In the genomic region with DNA sequence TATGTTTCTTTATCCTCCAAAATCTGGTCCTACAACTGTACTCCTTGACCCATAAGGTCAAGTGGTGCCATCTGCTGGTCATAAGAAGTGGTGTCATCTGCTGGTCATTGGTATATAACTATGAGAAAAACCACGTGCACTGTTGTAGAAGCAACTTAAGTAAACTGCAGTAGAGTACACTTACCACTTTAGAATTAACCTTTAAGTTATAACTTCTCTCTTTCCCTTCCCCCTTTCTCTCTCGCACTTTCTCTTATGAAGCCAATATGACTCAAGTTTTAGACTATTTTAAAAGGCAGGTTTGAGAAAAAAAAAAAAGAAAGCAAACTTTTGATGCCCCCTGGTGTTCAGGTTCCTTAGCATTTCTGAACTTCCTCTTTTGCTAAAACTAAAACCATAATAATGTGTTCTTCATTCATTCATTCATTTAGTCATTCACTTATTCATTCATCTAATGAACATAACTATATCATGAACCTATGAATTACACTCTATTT, we compare ENCODE assay signal across 8 cellular contexts. TPM values are rescaled to one million over a fixed set of nuclear protein-coding genes. Genes with fewer than 3 reads are reported as not detected.
A peak's percentile ranks its signal among the peaks of the same experiment; 100 is the strongest.
DNase-seq lines count a peak whose midpoint lies in the region; ATAC-seq, FAIRE-seq and TF ChIP-seq lines count a peak whose summit lies in the region.

No MANE protein-coding gene starts in this region.

- peak; percentile 43 for TF ChIP-seq CTCF in bronchial epithelial cell (IDR thresholded peaks at IDR 0.05; ENCODE audit: insufficient read depth, low read length, severe bottlenecking)

- H3K27me3 ChIP-seq in bronchial epithelial cell (ENCODE audit: control insufficient read depth, insufficient read depth, low read length) = no peaks in the 10 kb centered on the region

- ATAC-seq in HG02623 (IDR thresholded peaks at IDR 0.05; ENCODE audit: unreplicated experiment) (peak; percentile 99), SK-N-SH treated with all-trans-retinoic acid at 6 μM for 48 hours (peak; percentile 99)

- peak in 2 of 3 donors; percentile 17 to 46 for DNase-seq in stimulated activated CD4-positive, alpha-beta T cell treated with anti-CD3 and anti-CD28 coated beads, Interleukin-12 subunit alpha, Interleukin-12 subunit beta, amount 100 ng/mL, for 48 hours (ENCODE audit: low read depth in 2 of 3, low spot score in 1 of 3)
- no peak for DNase-seq in stimulated activated CD4-positive, alpha-beta T cell treated with anti-CD3 and anti-CD28 coated beads, Interleukin-12 subunit alpha, Interleukin-12 subunit beta, amount 100 ng/mL, for 4 hours
- DNase-seq in NAMALWA (ENCODE audit: low spot score) = peak; percentile 94
- peak; percentile 92 for DNase-seq in bronchial epithelial cell (ENCODE audit: low read depth)
- DNase-seq in islet precursor cell = peak; percentile 72
- DNase-seq in stimulated activated CD4-positive, alpha-beta T cell treated with anti-CD3 and anti-CD28 coated beads, TNF-alpha, amount 100 ng/mL, for 24 hours (ENCODE audit: low read depth in 3 of 3) = peak in 2 of 3 experiments; percentile 29 to 42

- no peak for FAIRE-seq in bronchial epithelial cell (lab: Jason Lieb, UNC)

- H3K36me3 ChIP-seq in bronchial epithelial cell (ENCODE audit: control insufficient read depth, insufficient read depth, low read length) = no peaks in the 10 kb centered on the region

- peak overlapping the region; percentile 16 for H3K4me3 ChIP-seq in bronchial epithelial cell (ENCODE audit: low read depth, low read length)

TF ChIP-seq in SK-N-SH treated with all-trans-retinoic acid at 6 μM for 48 hours, 23 proteins besides CTCF, POLR2A, EP300 and RAD21:
- TF ChIP-seq ZC3H10 (CRISPR knock-in tag; IDR thresholded peaks at IDR 0.05) = no peak
- TF ChIP-seq PPARA (CRISPR knock-in tag; IDR thresholded peaks at IDR 0.05; ENCODE audit: borderline replicate concordance) = no peak
- TF ChIP-seq, protein P1, sequence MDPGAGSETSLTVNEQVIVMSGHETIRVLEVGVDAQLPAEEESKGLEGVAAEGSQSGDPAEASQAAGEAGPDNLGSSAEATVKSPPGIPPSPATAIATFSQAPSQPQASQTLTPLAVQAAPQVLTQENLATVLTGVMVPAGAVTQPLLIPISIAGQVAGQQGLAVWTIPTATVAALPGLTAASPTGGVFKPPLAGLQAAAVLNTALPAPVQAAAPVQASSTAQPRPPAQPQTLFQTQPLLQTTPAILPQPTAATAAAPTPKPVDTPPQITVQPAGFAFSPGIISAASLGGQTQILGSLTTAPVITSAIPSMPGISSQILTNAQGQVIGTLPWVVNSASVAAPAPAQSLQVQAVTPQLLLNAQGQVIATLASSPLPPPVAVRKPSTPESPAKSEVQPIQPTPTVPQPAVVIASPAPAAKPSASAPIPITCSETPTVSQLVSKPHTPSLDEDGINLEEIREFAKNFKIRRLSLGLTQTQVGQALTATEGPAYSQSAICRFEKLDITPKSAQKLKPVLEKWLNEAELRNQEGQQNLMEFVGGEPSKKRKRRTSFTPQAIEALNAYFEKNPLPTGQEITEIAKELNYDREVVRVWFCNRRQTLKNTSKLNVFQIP (CRISPR knock-in tag; IDR thresholded peaks at IDR 0.05; ENCODE audit: borderline replicate concordance, low read depth) = no peak
- TF ChIP-seq, protein P2, sequence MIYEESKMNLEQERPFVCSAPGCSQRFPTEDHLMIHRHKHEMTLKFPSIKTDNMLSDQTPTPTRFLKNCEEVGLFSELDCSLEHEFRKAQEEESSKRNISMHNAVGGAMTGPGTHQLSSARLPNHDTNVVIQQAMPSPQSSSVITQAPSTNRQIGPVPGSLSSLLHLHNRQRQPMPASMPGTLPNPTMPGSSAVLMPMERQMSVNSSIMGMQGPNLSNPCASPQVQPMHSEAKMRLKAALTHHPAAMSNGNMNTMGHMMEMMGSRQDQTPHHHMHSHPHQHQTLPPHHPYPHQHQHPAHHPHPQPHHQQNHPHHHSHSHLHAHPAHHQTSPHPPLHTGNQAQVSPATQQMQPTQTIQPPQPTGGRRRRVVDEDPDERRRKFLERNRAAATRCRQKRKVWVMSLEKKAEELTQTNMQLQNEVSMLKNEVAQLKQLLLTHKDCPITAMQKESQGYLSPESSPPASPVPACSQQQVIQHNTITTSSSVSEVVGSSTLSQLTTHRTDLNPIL (CRISPR knock-in tag; IDR thresholded peaks at IDR 0.05; ENCODE audit: low read depth) = no peak
- no peak for TF ChIP-seq ESRRG (CRISPR knock-in tag; IDR thresholded peaks at IDR 0.05)
- no peak for TF ChIP-seq TOX (CRISPR knock-in tag; IDR thresholded peaks at IDR 0.05; ENCODE audit: borderline replicate concordance)
- no peak for TF ChIP-seq ZNF8 (CRISPR knock-in tag; IDR thresholded peaks at IDR 0.05)
- no peak for TF ChIP-seq ZFP30 (CRISPR knock-in tag; IDR thresholded peaks at IDR 0.05)
- TF ChIP-seq, protein P3, sequence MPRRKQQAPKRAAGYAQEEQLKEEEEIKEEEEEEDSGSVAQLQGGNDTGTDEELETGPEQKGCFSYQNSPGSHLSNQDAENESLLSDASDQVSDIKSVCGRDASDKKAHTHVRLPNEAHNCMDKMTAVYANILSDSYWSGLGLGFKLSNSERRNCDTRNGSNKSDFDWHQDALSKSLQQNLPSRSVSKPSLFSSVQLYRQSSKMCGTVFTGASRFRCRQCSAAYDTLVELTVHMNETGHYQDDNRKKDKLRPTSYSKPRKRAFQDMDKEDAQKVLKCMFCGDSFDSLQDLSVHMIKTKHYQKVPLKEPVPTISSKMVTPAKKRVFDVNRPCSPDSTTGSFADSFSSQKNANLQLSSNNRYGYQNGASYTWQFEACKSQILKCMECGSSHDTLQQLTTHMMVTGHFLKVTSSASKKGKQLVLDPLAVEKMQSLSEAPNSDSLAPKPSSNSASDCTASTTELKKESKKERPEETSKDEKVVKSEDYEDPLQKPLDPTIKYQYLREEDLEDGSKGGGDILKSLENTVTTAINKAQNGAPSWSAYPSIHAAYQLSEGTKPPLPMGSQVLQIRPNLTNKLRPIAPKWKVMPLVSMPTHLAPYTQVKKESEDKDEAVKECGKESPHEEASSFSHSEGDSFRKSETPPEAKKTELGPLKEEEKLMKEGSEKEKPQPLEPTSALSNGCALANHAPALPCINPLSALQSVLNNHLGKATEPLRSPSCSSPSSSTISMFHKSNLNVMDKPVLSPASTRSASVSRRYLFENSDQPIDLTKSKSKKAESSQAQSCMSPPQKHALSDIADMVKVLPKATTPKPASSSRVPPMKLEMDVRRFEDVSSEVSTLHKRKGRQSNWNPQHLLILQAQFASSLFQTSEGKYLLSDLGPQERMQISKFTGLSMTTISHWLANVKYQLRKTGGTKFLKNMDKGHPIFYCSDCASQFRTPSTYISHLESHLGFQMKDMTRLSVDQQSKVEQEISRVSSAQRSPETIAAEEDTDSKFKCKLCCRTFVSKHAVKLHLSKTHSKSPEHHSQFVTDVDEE (CRISPR knock-in tag; IDR thresholded peaks at IDR 0.05) = no peak
- TF ChIP-seq, protein P4, sequence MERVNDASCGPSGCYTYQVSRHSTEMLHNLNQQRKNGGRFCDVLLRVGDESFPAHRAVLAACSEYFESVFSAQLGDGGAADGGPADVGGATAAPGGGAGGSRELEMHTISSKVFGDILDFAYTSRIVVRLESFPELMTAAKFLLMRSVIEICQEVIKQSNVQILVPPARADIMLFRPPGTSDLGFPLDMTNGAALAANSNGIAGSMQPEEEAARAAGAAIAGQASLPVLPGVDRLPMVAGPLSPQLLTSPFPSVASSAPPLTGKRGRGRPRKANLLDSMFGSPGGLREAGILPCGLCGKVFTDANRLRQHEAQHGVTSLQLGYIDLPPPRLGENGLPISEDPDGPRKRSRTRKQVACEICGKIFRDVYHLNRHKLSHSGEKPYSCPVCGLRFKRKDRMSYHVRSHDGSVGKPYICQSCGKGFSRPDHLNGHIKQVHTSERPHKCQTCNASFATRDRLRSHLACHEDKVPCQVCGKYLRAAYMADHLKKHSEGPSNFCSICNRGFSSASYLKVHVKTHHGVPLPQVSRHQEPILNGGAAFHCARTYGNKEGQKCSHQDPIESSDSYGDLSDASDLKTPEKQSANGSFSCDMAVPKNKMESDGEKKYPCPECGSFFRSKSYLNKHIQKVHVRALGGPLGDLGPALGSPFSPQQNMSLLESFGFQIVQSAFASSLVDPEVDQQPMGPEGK (CRISPR knock-in tag; IDR thresholded peaks at IDR 0.05; ENCODE audit: borderline replicate concordance) = no peak
- no peak for TF ChIP-seq GLIS3 (CRISPR knock-in tag; IDR thresholded peaks at IDR 0.05)
- no peak for TF ChIP-seq ZNF70 (CRISPR knock-in tag; IDR thresholded peaks at IDR 0.05)
- TF ChIP-seq ZNF565 (CRISPR knock-in tag; conservative IDR thresholded peaks at IDR 0.05; ENCODE audit: low read depth) = no peak
- no peak for TF ChIP-seq ZFP3 (CRISPR knock-in tag; IDR thresholded peaks at IDR 0.05)
- TF ChIP-seq, protein P5, sequence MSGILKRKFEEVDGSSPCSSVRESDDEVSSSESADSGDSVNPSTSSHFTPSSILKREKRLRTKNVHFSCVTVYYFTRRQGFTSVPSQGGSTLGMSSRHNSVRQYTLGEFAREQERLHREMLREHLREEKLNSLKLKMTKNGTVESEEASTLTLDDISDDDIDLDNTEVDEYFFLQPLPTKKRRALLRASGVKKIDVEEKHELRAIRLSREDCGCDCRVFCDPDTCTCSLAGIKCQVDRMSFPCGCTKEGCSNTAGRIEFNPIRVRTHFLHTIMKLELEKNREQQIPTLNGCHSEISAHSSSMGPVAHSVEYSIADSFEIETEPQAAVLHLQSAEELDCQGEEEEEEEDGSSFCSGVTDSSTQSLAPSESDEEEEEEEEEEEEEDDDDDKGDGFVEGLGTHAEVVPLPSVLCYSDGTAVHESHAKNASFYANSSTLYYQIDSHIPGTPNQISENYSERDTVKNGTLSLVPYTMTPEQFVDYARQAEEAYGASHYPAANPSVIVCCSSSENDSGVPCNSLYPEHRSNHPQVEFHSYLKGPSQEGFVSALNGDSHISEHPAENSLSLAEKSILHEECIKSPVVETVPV (CRISPR knock-in tag; IDR thresholded peaks at IDR 0.05) = no peak
TF ChIP-seq in SK-N-SH treated with all-trans-retinoic acid at 6 μM for 48 hours: peak in this region for 0.

RNA-seq across cellular contexts. Expression of a gene that starts 12.8 kb away (rescaled TPM):
- 35.7 and 44.8 TPM in 2 replicates for total RNA-seq in bronchial epithelial cell
